Comparison of ENCODE assay signal across 1 cellular context in the genomic region with DNA sequence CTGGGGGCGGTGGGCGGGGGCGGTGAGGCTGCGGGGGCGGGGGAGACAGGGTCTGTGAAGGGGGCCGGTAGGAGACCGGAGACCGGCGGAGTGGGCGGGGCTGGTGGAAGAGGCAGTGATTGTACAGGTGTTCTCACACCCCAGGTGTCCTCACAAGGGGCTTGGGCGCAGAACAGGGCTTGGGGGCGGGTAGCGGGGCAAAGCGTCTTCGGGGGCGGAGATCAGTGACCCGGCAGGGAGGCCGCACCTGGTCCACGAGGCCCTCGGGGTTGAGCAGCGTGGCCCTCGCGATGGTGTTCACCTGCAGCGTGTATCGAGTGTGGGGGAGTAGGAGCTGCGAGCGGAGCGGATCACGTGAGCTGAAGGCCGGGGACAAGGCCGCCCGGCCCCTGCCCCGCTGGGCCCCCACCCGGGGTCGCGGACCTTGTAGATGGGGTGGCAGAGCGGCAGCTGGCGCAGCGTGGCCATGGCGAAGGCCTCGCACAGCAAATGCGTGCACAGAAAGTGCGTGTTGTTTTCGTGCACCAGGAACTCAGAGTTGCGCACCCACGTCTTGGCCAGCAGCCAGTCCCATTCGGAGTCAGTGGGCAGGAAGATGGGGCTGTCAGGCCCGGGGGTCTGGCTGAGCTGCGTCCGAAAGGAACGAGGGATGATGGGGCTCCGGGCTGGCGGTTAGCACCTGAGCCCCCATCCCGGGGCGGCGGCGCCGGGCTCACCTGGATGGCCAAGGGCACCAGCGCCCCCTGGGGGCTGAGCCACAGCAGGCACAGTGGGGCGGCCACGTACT.
TF ChIP-seq lines count a peak whose summit lies in the region.

No MANE protein-coding gene starts in this region.

TF ChIP-seq in IMR-90, 13 proteins besides CTCF, POLR2A, EP300 and RAD21:
- TF ChIP-seq SMC3 (IDR thresholded peaks at IDR 0.05; ENCODE audit: low read depth, low read length) (peak; percentile 47), MAFK (IDR thresholded peaks at IDR 0.05; ENCODE audit: low read depth, low read length) (no peak)
TF ChIP-seq in IMR-90: peak in this region for 1.
